Comparison of ENCODE assay signal across 16 cellular contexts in the genomic region with DNA sequence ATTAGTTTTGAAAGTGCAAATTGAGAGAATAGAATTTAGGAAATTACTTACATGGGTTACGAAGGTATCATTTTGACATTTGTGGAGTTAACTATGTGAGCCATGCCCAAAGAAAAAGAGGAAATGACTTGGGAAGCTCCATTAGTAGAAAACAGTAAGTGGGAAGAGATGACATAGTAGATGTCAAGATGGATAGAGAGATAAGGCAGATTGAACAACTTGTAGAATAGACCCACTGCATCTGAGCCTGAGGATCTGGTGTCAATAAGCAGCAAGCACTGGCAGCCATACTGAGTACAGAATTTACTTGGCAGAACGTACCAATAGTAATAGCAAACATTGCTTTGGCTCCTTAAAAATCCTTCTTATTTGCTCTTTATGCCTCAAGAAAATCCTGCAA.
"Had no signal": no experiment of that assay in that cellular context is flagged by ENCODE, and none has a peak within 500 bp of the region (broad histone marks: within the 10 kb centered on the region; RNA-seq: fewer than 3 reads in every experiment).

No MANE protein-coding gene starts in this region.

- H3K4me3 Mint-ChIP-seq: IgD-negative memory B cell had no signal

- H3K27ac Mint-ChIP-seq: IgD-negative memory B cell had no signal

- DNase-seq: MV-4-11, NCI-H1048, NCI-H1105, NCI-H1417, NCI-H1436 treated with DMSO at 0.1 percent for 48 hours, NCI-H1694, NCI-H187 treated with DMSO at 0.1 percent for 48 hours, NCI-H2029 treated with DMSO at 0.1 percent for 48 hours, NCI-H2227 treated with DMSO at 0.1 percent for 48 hours, NCI-H524, NCI-H526 treated with DMSO at 0.1 percent for 48 hours, NCI-H774, Right ventricle myocardium superior, RPMI8226, SIG-M5 had no signal

- H3K27me3 Mint-ChIP-seq: IgD-negative memory B cell had no signal
